In the genomic region with DNA sequence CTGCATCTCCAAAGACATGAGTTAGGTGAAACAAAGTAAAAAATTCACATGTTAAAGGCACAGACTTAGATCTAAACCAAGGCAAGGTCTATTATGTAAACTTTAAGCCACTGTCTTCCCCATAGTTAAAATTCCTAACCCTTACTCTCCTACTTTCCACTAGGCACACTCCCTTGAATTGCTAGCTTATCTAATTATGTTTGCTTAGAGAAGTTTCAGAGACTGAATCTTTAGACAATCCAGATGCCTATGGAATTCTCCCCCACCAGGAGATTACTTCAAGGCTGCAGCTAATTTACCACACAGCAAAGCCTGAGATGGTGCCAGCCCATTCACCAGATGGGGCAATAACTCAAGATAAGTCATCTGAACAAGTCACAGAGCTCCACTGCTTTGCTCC, we compare ENCODE assay signal across 27 cellular contexts.
DNase-seq lines count a peak whose midpoint lies in the region; ATAC-seq and TF ChIP-seq lines count a peak whose summit lies in the region.
"Had no signal": no experiment of that assay in that cellular context is flagged by ENCODE, and none has a peak within 500 bp of the region (broad histone marks: within the 10 kb centered on the region; RNA-seq: fewer than 3 reads in every experiment).

No MANE protein-coding gene starts in this region.

- H4K8ac ChIP-seq in neuronal stem cell (ENCODE audit: low read depth, low read length), result no peak overlapping the region

- no peak overlapping the region for H2AK5ac ChIP-seq in neuronal stem cell (ENCODE audit: low read depth, low read length)

- TF ChIP-seq CTCF in body of pancreas (IDR thresholded peaks at IDR 0.05) (no peak), chondrocyte (IDR thresholded peaks at IDR 0.05) (no peak)

- H2AFZ ChIP-seq in neuronal stem cell (ENCODE audit: low read length), result no peak overlapping the region
- H2AFZ ChIP-seq: parathyroid adenoma had no signal

- no peaks in the 10 kb centered on the region for H3K9me3 Mint-ChIP-seq in chondrocyte (ENCODE audit: low read depth)
- H3K9me3 Mint-ChIP-seq: activated naive CD4-positive, alpha-beta T cell treated with anti-CD3 and anti-CD28 coated beads, Interleukin-2, amount 10 ng/mL, durations not matched to agents 7 days and 5 days; activated T-cell treated with anti-CD3 and anti-CD28 coated beads, Interleukin-2, amount 50 U/mL, for 72 hours; central memory CD8-positive, alpha-beta T cell; memory B cell had no signal

- no peak overlapping the region for H3K18ac ChIP-seq in neuronal stem cell (ENCODE audit: low read length)

- no peak overlapping the region for H2BK15ac ChIP-seq in neuronal stem cell (ENCODE audit: low read length)

- H3K27ac ChIP-seq in neuronal stem cell (replicated peaks; ENCODE audit: low read length), result peak overlapping the region; percentile 34
- no peak overlapping the region for H3K27ac ChIP-seq in body of pancreas
- H3K27ac ChIP-seq: C4-2B, foreskin keratinocyte, parathyroid adenoma, right lobe of liver, suprapubic skin, uterus had no signal

- no peak overlapping the region for H3K23ac ChIP-seq in neuronal stem cell (ENCODE audit: low read depth, low read length, poor library complexity)

- H3K4me3 Mint-ChIP-seq in chondrocyte (ENCODE audit: unreplicated experiment), result no peak overlapping the region
- H3K4me3 Mint-ChIP-seq: activated CD4-positive, alpha-beta T cell treated with anti-CD3 and anti-CD28 coated beads for 36 hours; activated naive CD4-positive, alpha-beta T cell treated with anti-CD3 and anti-CD28 coated beads, Interleukin-2, amount 10 ng/mL, durations not matched to agents 7 days and 5 days; activated T-cell treated with anti-CD3 and anti-CD28 coated beads, Interleukin-2, amount 50 U/mL, for 72 hours; central memory CD8-positive, alpha-beta T cell; memory B cell; naive thymus-derived CD8-positive, alpha-beta T cell had no signal

- no peak overlapping the region for H3K4ac ChIP-seq in neuronal stem cell (ENCODE audit: low read length)

- H3K9me3 ChIP-seq in neuronal stem cell (replicated peaks in 1 of 2; ENCODE audit: control insufficient read depth in 2 of 2, insufficient read depth in 1 of 2, low read depth in 1 of 2, low read length in 2 of 2), result no peaks in the 10 kb centered on the region
- no peaks in the 10 kb centered on the region for H3K9me3 ChIP-seq in body of pancreas
- H3K9me3 ChIP-seq: HAP-1, right lobe of liver, suprapubic skin, uterus had no signal

- no peaks in the 10 kb centered on the region for H3K36me3 Mint-ChIP-seq in chondrocyte (ENCODE audit: low read depth)
- H3K36me3 Mint-ChIP-seq: activated naive CD4-positive, alpha-beta T cell treated with anti-CD3 and anti-CD28 coated beads, Interleukin-2, amount 10 ng/mL, durations not matched to agents 7 days and 5 days; memory B cell; naive thymus-derived CD8-positive, alpha-beta T cell had no signal

- no peak overlapping the region for H2BK120ac ChIP-seq in neuronal stem cell (ENCODE audit: low read depth, low read length)

- H3K27me3 ChIP-seq in neuronal stem cell (ENCODE audit: control insufficient read depth in 3 of 3, insufficient read depth in 3 of 3, low read depth in 1 of 3, low read length in 3 of 3) (no peaks in the 10 kb centered on the region), body of pancreas (no peaks in the 10 kb centered on the region)
- H3K27me3 ChIP-seq: foreskin keratinocyte, right lobe of liver, suprapubic skin, uterus had no signal

- no peak for ATAC-seq in HG03280 (IDR thresholded peaks at IDR 0.05; ENCODE audit: unreplicated experiment)
- ATAC-seq in body of pancreas, result no peak
- ATAC-seq: activated CD4-positive, alpha-beta T cell treated with anti-CD3 and anti-CD28 coated beads for 36 hours; activated T-cell treated with anti-CD3 and anti-CD28 coated beads, Interleukin-2, amount 50 U/mL, for 72 hours; foreskin keratinocyte; naive thymus-derived CD8-positive, alpha-beta T cell; right lobe of liver; Right ventricle myocardium inferior had no signal

- H4K91ac ChIP-seq in neuronal stem cell (ENCODE audit: low read depth, low read length, poor library complexity), result no peak overlapping the region

- H3K4me1 ChIP-seq in neuronal stem cell (ENCODE audit: control insufficient read depth in 2 of 2, insufficient read depth in 1 of 2, low read depth in 1 of 2, low read length in 2 of 2) (no peaks in the 10 kb centered on the region), body of pancreas (no peaks in the 10 kb centered on the region)
- H3K4me1 ChIP-seq: foreskin keratinocyte, HAP-1, parathyroid adenoma, right lobe of liver, suprapubic skin, uterus had no signal

- H3K9ac ChIP-seq in neuronal stem cell (ENCODE audit: low read depth, low read length, poor library complexity), result no peak overlapping the region
- H3K9ac ChIP-seq: parathyroid adenoma had no signal

- H3K79me1 ChIP-seq in neuronal stem cell (ENCODE audit: low read depth, low read length), result no peaks in the 10 kb centered on the region

- DNase-seq in H4 (ENCODE audit: low spot score), result peak; percentile 12
- peak; percentile 29 for DNase-seq in SK-N-DZ (ENCODE audit: low spot score)
- peak; percentile 45 for DNase-seq in iPS DF 19.7 (ENCODE audit: low read depth, low spot score)
- DNase-seq in neuronal stem cell (ENCODE audit: low spot score), result peak; percentile 53
- DNase-seq in body of pancreas, result no peak
- no peak for DNase-seq in chondrocyte (ENCODE audit: low spot score)
- no peak for DNase-seq in SW480 (ENCODE audit: low spot score)
- DNase-seq: activated CD4-positive, alpha-beta T cell treated with anti-CD3 and anti-CD28 coated beads for 36 hours; activated naive CD4-positive, alpha-beta T cell treated with anti-CD3 and anti-CD28 coated beads, Interleukin-2, amount 10 ng/mL, durations not matched to agents 7 days and 5 days; activated T-cell treated with anti-CD3 and anti-CD28 coated beads, Interleukin-2, amount 50 U/mL, for 72 hours; effector CD4-positive, alpha-beta T cell; erythroblast; foreskin keratinocyte; KG1; naive thymus-derived CD8-positive, alpha-beta T cell; NCI-H1694; NCI-H526 treated with DMSO at 0.1 percent for 48 hours; right lobe of liver; uterus had no signal

- H3K4me3 ChIP-seq in neuronal stem cell (ENCODE audit: low read length in 2 of 2), result no peak overlapping the region
- no peak overlapping the region for H3K4me3 ChIP-seq in body of pancreas
- H3K4me3 ChIP-seq: HAP-1, right lobe of liver, suprapubic skin, uterus had no signal

- H3K4me2 ChIP-seq in neuronal stem cell (ENCODE audit: insufficient read depth, low read length, poor library complexity, severe bottlenecking), result no peak overlapping the region

- intact Hi-C loops in body of pancreas (cut with DNase I), result no loop called here

- no peak overlapping the region for H2BK5ac ChIP-seq in neuronal stem cell (ENCODE audit: low read length)

- peaks cover 9% of the 10 kb centered on the region for H3K27me3 Mint-ChIP-seq in chondrocyte (ENCODE audit: low read depth)
- H3K27me3 Mint-ChIP-seq: activated CD4-positive, alpha-beta T cell treated with anti-CD3 and anti-CD28 coated beads for 36 hours; activated naive CD4-positive, alpha-beta T cell treated with anti-CD3 and anti-CD28 coated beads, Interleukin-2, amount 10 ng/mL, durations not matched to agents 7 days and 5 days; central memory CD8-positive, alpha-beta T cell; memory B cell; naive thymus-derived CD8-positive, alpha-beta T cell had no signal

- no peaks in the 10 kb centered on the region for H3K36me3 ChIP-seq in neuronal stem cell (replicated peaks in 1 of 2; ENCODE audit: control insufficient read depth in 2 of 2, insufficient read depth in 2 of 2, low read length in 2 of 2)
- H3K36me3 ChIP-seq in body of pancreas (replicated peaks in 1 of 2; ENCODE audit: insufficient read depth in 1 of 2, low read depth in 2 of 2), result no peaks in the 10 kb centered on the region
- H3K36me3 ChIP-seq: HAP-1, right lobe of liver, suprapubic skin, uterus had no signal

- no peak overlapping the region for H2BK12ac ChIP-seq in neuronal stem cell (ENCODE audit: low read length)

- H3K27ac Mint-ChIP-seq in chondrocyte (ENCODE audit: unreplicated experiment), result no peak overlapping the region
- H3K27ac Mint-ChIP-seq: activated CD4-positive, alpha-beta T cell treated with anti-CD3 and anti-CD28 coated beads for 36 hours; activated naive CD4-positive, alpha-beta T cell treated with anti-CD3 and anti-CD28 coated beads, Interleukin-2, amount 10 ng/mL, durations not matched to agents 7 days and 5 days; activated T-cell treated with anti-CD3 and anti-CD28 coated beads, Interleukin-2, amount 50 U/mL, for 72 hours; memory B cell; naive thymus-derived CD8-positive, alpha-beta T cell had no signal

- no peak overlapping the region for H3K14ac ChIP-seq in neuronal stem cell (ENCODE audit: low read length)

- H3K4me1 Mint-ChIP-seq in chondrocyte (ENCODE audit: low read depth), result no peaks in the 10 kb centered on the region
- H3K4me1 Mint-ChIP-seq: activated CD4-positive, alpha-beta T cell treated with anti-CD3 and anti-CD28 coated beads for 36 hours; activated naive CD4-positive, alpha-beta T cell treated with anti-CD3 and anti-CD28 coated beads, Interleukin-2, amount 10 ng/mL, durations not matched to agents 7 days and 5 days; central memory CD8-positive, alpha-beta T cell; memory B cell; naive thymus-derived CD8-positive, alpha-beta T cell had no signal

- TF ChIP-seq POLR2A in body of pancreas (IDR thresholded peaks at IDR 0.05), result no peak

Comparison
In these comparisons a context has a peak if more than half of its experiments do, and no peak if none do; other contexts are left out.
1. DNase-seq: peak in H4 (single experiment), SK-N-DZ (single experiment), iPS DF 19.7 (single experiment) and neuronal stem cell (single experiment); none in body of pancreas (0 of 4), chondrocyte (single experiment) and SW480 (single experiment).